In genomic region chr5:113686599-113686998, GRCh38 we compare ENCODE assay signal across 23 cellular contexts.
"Had no signal": no experiment of that assay in that cellular context is flagged by ENCODE, and none has a peak within 500 bp of the region (broad histone marks: within the 10 kb centered on the region; RNA-seq: fewer than 3 reads in every experiment).

No MANE protein-coding gene starts in this region.

- DNase-seq: dermis blood vessel endothelial cell; dorsolateral prefrontal cortex; effector CD4-positive, alpha-beta T cell; effector memory CD4-positive, alpha-beta T cell; erythroblast; foreskin keratinocyte; heart left ventricle; left cardiac atrium; left lung; left ventricle myocardium superior; lower lobe of right lung; mesenchymal stem cell; midbrain had no signal

- H3K36me3 ChIP-seq: esophagus muscularis mucosa, gastroesophageal sphincter, heart left ventricle, left lung, lower lobe of right lung had no signal

- H3K9me3 ChIP-seq: esophagus muscularis mucosa, gastroesophageal sphincter, heart left ventricle, left lung, lower lobe of right lung had no signal

- H3K79me2 ChIP-seq: hepatocyte had no signal

- ATAC-seq: foreskin keratinocyte, gastroesophageal sphincter, heart left ventricle, left cardiac atrium, left lung, left ventricle myocardium superior, lower lobe of right lung had no signal

- H2AFZ ChIP-seq: hepatocyte had no signal

- H3K4me2 ChIP-seq: hepatocyte had no signal

- H3K4me1 ChIP-seq: foreskin keratinocyte, gastroesophageal sphincter, heart left ventricle, left lung, lower lobe of right lung had no signal

- H3K4me3 ChIP-seq: coronary artery, dorsolateral prefrontal cortex, esophagus muscularis mucosa, gastroesophageal sphincter, heart left ventricle, hepatocyte, left lung, lower lobe of right lung had no signal

- FAIRE-seq: colon, endometrium, frontal cortex, islet of Langerhans, keratinocyte had no signal

- H3K27me3 ChIP-seq: dorsolateral prefrontal cortex, esophagus muscularis mucosa, gastroesophageal sphincter, hepatocyte, left lung had no signal

- H3K27ac ChIP-seq: coronary artery, dorsolateral prefrontal cortex, epithelial cell of prostate, esophagus muscularis mucosa, foreskin keratinocyte, gastroesophageal sphincter, heart left ventricle, hepatocyte, left lung, lower lobe of right lung had no signal
